Comparison of ENCODE assay signal across 10 cellular contexts in the genomic region with DNA sequence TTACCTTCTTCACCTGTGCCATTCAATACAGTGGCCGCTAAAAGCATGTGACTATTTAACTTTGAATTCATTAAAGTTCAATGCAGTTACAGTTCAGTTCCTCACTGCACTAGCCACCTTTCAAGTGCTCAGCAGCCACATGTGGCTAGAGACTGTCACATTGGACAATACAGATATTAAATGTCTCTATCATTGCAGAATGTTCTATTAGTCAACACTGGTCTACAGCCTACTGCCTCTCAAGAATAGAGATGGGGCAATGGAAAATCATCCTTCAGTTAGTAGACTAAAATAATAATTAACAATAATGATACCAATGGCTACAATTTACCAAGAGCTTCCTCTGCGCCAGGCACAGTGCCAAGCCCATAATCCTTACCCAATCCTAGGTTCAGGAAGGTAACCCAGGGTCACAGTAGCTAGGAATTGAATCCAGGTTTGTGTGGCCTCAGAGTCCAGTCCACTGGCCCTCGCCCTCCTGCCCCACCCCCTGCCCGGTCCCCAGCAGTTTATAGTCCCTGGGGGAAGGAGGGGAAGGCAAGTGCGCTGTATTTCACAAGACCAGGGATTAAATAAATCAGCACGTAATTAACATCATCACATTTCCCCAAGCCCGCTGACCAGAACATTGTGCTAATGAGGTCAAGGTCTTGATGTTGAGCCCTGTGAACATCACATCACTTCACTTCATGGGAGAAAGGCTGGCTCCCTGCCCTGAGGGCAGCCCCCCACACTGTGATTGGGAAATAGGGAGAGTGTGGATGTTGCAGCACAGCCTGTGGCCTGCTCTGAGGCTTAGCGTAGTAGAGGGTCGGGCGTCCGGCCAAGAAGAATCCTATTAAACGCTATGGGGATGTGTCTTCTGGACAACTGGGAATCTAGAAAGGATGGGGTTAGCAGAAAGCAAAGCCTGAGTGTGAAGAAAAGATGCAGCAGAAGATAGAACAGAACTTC.
DNase-seq lines count a peak whose midpoint lies in the region; ATAC-seq and TF ChIP-seq lines count a peak whose summit lies in the region.
"Had no signal": no experiment of that assay in that cellular context is flagged by ENCODE, and none has a peak within 500 bp of the region (broad histone marks: within the 10 kb centered on the region; RNA-seq: fewer than 3 reads in every experiment).

No MANE protein-coding gene starts in this region.

- TF ChIP-seq EP300 in gastroesophageal sphincter (IDR thresholded peaks at IDR 0.05) = no peak
- TF ChIP-seq EP300 in stomach (IDR thresholded peaks at IDR 0.05) = no peak

- H3K9ac ChIP-seq in GM23248 = no peak overlapping the region

- H3K27ac ChIP-seq in GM23248 (peak overlapping the region; percentile 18; the same call in 1 of the 2 replicates), gastroesophageal sphincter (no peak overlapping the region), stomach (peak overlapping the region; percentile 13 to 56 (median 41))

- peaks cover 25% of the 10 kb centered on the region for H3K4me1 ChIP-seq in GM23248 (ENCODE audit: insufficient read depth)
- no peaks in the 10 kb centered on the region for H3K4me1 ChIP-seq in gastroesophageal sphincter
- peaks cover 31 to 50% (median 39%) of the 10 kb centered on the region in 4 donors for H3K4me1 ChIP-seq in stomach

- no peak overlapping the region for H2AFZ ChIP-seq in GM23248

- DNase-seq in GM23248 (peak; percentile 39), NOMO-1 (lab: John Stamatoyannopoulos, UW; ENCODE audit: unreplicated experiment in 2 of 2) (peak; percentile 49 to 64), stomach (peak; percentile 63), SK-N-DZ (ENCODE audit: low spot score) (no peak), mesenteric fat pad (ENCODE audit: low spot score) (no peak)
- DNase-seq: dermis blood vessel endothelial cell, immature natural killer cell, NCI-H524 treated with DMSO at 0.1 percent for 48 hours had no signal

- H3K4me2 ChIP-seq in GM23248 (ENCODE audit: unreplicated experiment) = peak overlapping the region; percentile 17

- TF ChIP-seq POLR2A in gastroesophageal sphincter (IDR thresholded peaks at IDR 0.05) (no peak), stomach (IDR thresholded peaks at IDR 0.05) (no peak)

- H3K4me3 ChIP-seq in GM23248 = no peak overlapping the region
- no peak overlapping the region for H3K4me3 ChIP-seq in gastroesophageal sphincter
- no peak overlapping the region for H3K4me3 ChIP-seq in stomach

- no peaks in the 10 kb centered on the region for H3K79me2 ChIP-seq in GM23248 (ENCODE audit: insufficient read depth)

- in situ Hi-C loops in GM23248 (cut with MboI) = no loop called here

- H3K9me2 ChIP-seq in GM23248 (ENCODE audit: insufficient read depth) = no peaks in the 10 kb centered on the region

- WGBS in GM23248 (ENCODE audit: low coverage in 1 of 2, low lambda C conversion rate in 2 of 2, missing lambda C conversion rate in 2 of 2), 2 experiments = 90 to 93% methylated on average over 12 of the region's 12 CpGs
- 77 to 94% methylated on average over 4 to 11 of the region's 12 CpGs for whole genome bisulfite sequencing in gastroesophageal sphincter (ENCODE audit: low coverage in 1 of 2), 2 donors
- WGBS in stomach, 5 donors = 61 to 74% (median 63%) methylated on average over 12 of the region's 12 CpGs

- ATAC-seq in gastroesophageal sphincter (peak; percentile 48), HG03039 (IDR thresholded peaks at IDR 0.05; ENCODE audit: unreplicated experiment) (no peak)

- H3K9me3 ChIP-seq in GM23248 (ENCODE audit: low read depth) (no peaks in the 10 kb centered on the region), gastroesophageal sphincter (no peaks in the 10 kb centered on the region), stomach (no peaks in the 10 kb centered on the region)

- H3K27me3 ChIP-seq in GM23248 (replicated peaks; ENCODE audit: insufficient read depth) = no peaks in the 10 kb centered on the region
- H3K27me3 ChIP-seq in gastroesophageal sphincter = no peaks in the 10 kb centered on the region
- no peaks in the 10 kb centered on the region for H3K27me3 ChIP-seq in stomach

- H3K36me3 ChIP-seq in GM23248 (ENCODE audit: low read depth) (no peaks in the 10 kb centered on the region), gastroesophageal sphincter (no peaks in the 10 kb centered on the region), stomach (no peaks in the 10 kb centered on the region)

- no peaks in the 10 kb centered on the region for H4K20me1 ChIP-seq in GM23248 (ENCODE audit: insufficient read depth)

- no peaks in the 10 kb centered on the region for H3F3A ChIP-seq in GM23248 (ENCODE audit: insufficient read depth)

- TF ChIP-seq CTCF in gastroesophageal sphincter (IDR thresholded peaks at IDR 0.05) = no peak
- TF ChIP-seq CTCF in stomach (IDR thresholded peaks at IDR 0.05) = no peak

- intact Hi-C loops in stomach (cut with DNase I; ENCODE audit: low total_unique reads) = no loop called here

Comparison
In these comparisons a context has a peak if more than half of its experiments do, and no peak if none do; other contexts are left out.
1. DNase-seq: peak in GM23248 (single experiment), NOMO-1 (2 of 2) and stomach (single experiment); none in SK-N-DZ (single experiment) and mesenteric fat pad (single experiment).
2. H3K27ac ChIP-seq: peak in GM23248 (single experiment) and stomach (5 of 5); none in gastroesophageal sphincter (0 of 4).